ENCODE assay signal across 11 cellular contexts in the genomic region with DNA sequence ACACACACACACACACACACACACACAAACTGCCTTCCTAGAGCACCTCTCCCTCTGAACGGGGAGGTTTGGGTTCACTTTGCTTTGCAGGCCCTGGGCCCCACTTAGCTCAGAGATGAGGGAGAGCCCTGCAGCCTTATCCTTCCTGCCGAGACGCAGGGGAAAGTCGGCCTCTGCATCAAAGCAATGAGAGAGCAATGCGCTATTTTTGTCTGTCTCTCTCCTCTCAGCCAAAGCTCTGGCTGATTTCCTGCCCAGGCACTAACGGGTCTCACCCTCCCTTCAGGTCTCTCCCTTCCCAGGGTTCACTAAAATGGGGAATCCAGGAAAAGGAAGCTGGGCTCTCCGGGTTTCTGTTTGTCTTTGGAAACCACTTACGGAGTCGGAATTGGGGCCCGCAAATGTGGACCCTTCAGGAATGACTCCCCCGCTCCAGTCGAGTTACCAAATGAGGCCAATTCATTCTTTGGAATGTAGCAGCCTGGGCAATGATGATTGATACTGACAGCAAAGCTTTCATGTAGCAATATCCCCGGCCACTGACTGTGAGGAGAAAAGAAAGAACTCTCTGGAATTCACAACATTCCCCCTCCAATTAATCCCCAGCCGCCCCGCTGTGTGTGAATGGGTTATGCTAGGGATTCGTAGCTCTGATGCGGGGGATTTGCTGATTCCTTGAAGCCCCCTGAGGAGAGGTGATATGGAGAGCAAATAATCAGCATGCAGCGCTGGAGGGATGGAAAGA.
DNase-seq lines count a peak whose midpoint lies in the region; ATAC-seq and TF ChIP-seq lines count a peak whose summit lies in the region.
"Had no signal": no experiment of that assay in that cellular context is flagged by ENCODE, and none has a peak within 500 bp of the region (broad histone marks: within the 10 kb centered on the region; RNA-seq: fewer than 3 reads in every experiment).

No MANE protein-coding gene starts in this region.

- no peaks in the 10 kb centered on the region for H3K36me3 ChIP-seq in H7 (replicated peaks; ENCODE audit: control insufficient read depth, insufficient read depth, low read length)
- H3K36me3 ChIP-seq in rectal smooth muscle tissue (ENCODE audit: control insufficient read depth, insufficient read depth, low read length): no peaks in the 10 kb centered on the region

- peaks cover 13% of the 10 kb centered on the region for H3K4me1 ChIP-seq in rectal smooth muscle tissue (ENCODE audit: control insufficient read depth, insufficient read depth, low read length)

- H3K9ac ChIP-seq in rectal smooth muscle tissue (ENCODE audit: low read length): no peak overlapping the region

- H3K27ac ChIP-seq in rectal smooth muscle tissue (ENCODE audit: low read depth, low read length): peak overlapping the region; percentile 31

- no peak for ATAC-seq in GM21390 (IDR thresholded peaks at IDR 0.05; ENCODE audit: unreplicated experiment)
- ATAC-seq: activated T-cell treated with anti-CD3 and anti-CD28 coated beads, Interleukin-2, amount 50 U/mL, for 4 hours; esophagus mucosa; K562 had no signal

- DNase-seq in H7 (peak; percentile 79), cardiac fibroblast (ENCODE audit: low read depth in 2 of 2) (peak; percentile 30 to 57), iPS DF 19.7 (ENCODE audit: low read depth, low spot score) (peak; percentile 71), cerebellum (ENCODE audit: low spot score) (no peak)
- DNase-seq in activated CD4-positive, alpha-beta T cell treated with anti-CD3 and anti-CD28 coated beads for 4 hours: no peak
- DNase-seq in activated effector memory CD4-positive, alpha-beta T cell treated with Interleukin-2 at 50 U/mL for 16 hours: no peak
- DNase-seq: activated T-cell treated with anti-CD3 and anti-CD28 coated beads, Interleukin-2, amount 50 U/mL, for 4 hours had no signal

- no peak for TF ChIP-seq CTCF in cardiac fibroblast (IDR thresholded peaks at IDR 0.05; ENCODE audit: low read depth, low read length)

- H3K27me3 ChIP-seq in H7 (ENCODE audit: control insufficient read depth, insufficient read depth, low read length) (peaks cover 36% of the 10 kb centered on the region), rectal smooth muscle tissue (ENCODE audit: control insufficient read depth, insufficient read depth, low read length) (no peaks in the 10 kb centered on the region)

- peak overlapping the region; percentile 10 for H3K4me3 ChIP-seq in H7 (ENCODE audit: insufficient read depth, low read depth, low read length)
- H3K4me3 ChIP-seq in cardiac fibroblast (replicated peaks in 1 of 2; ENCODE audit: low read depth in 2 of 2, low read length in 2 of 2): no peak overlapping the region
- H3K4me3 ChIP-seq in rectal smooth muscle tissue (ENCODE audit: low read length): no peak overlapping the region
- H3K4me3 ChIP-seq: K562 had no signal

Comparison
In these comparisons a context has a peak if more than half of its experiments do, and no peak if none do; other contexts are left out.
1. DNase-seq: peak in H7 (single experiment), cardiac fibroblast (2 of 2) and iPS DF 19.7 (single experiment); none in activated CD4-positive, alpha-beta T cell treated with anti-CD3 and anti-CD28 coated beads for 4 hours (0 of 2), activated effector memory CD4-positive, alpha-beta T cell treated with Interleukin-2 at 50 U/mL for 16 hours (single experiment) and cerebellum (single experiment).